8 cellular contexts compared by ENCODE assay signal in the genomic region with DNA sequence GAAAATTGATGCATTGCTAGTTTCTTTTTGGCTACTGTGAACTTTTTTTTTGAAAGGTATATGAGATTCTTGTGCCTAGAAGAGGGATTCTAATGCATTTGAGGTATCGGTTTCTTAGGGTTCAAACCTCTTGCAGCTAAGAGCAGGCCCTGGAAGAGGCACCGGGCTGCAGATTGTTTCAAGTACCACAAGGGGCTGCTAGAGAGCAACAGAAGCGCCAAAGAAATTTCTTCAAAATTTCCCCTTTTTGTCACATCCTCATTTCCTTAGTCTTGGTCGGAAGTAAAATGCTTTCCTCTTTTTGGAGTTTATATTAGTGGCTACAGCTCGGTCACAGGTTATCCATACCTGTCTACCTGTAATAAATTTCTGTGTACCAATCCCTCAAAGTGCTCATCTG.
A peak's percentile ranks its signal among the peaks of the same experiment; 100 is the strongest.
DNase-seq lines count a peak whose midpoint lies in the region; ATAC-seq and TF ChIP-seq lines count a peak whose summit lies in the region.

No MANE protein-coding gene starts in this region.

- 44% methylated on average over 5 of the region's 5 CpGs for WGBS in SK-N-SH (ENCODE audit: low lambda C conversion rate)

- H3K27me3 Mint-ChIP-seq in activated naive CD4-positive, alpha-beta T cell treated with anti-CD3 and anti-CD28 coated beads, Interleukin-2, amount 10 ng/mL, durations not matched to agents 7 days and 5 days: no peaks in the 10 kb centered on the region

- H3K27me3 ChIP-seq in SK-N-SH (ENCODE audit: insufficient read depth): no peaks in the 10 kb centered on the region; the same call in 1 of the 2 replicates

- no peak overlapping the region for H3K27ac ChIP-seq in SK-N-SH (ENCODE audit: low read depth in 2 of 2, low read length in 1 of 2)

- peak; percentile 30 for DNase-seq in activated naive CD4-positive, alpha-beta T cell treated with anti-CD3 and anti-CD28 coated beads, Interleukin-2, amount 10 ng/mL, durations not matched to agents 7 days and 5 days
- no peak for DNase-seq in activated naive CD4-positive, alpha-beta T cell (lab: John Stamatoyannopoulos, UW)
- DNase-seq in SK-N-SH: peak; percentile 45
- DNase-seq in fibroblast of pulmonary artery (ENCODE audit: low read depth): peak; percentile 74
- DNase-seq in retina: peak; percentile 69
- DNase-seq in activated CD4-positive, CD25-positive, alpha-beta regulatory T cell (lab: John Stamatoyannopoulos, UW): no peak

- no peaks in the 10 kb centered on the region for H3K9me3 Mint-ChIP-seq in activated naive CD4-positive, alpha-beta T cell treated with anti-CD3 and anti-CD28 coated beads, Interleukin-2, amount 10 ng/mL, durations not matched to agents 7 days and 5 days

- ATAC-seq in HG02973 (IDR thresholded peaks at IDR 0.05; ENCODE audit: unreplicated experiment) (peak; percentile 29), HG03095 (IDR thresholded peaks at IDR 0.05; ENCODE audit: unreplicated experiment) (no peak)

- POLR2A ChIA-PET in SK-N-SH (lab: Yijun Ruan, JAX): no interaction called here

- peaks cover 7% of the 10 kb centered on the region for H3K36me3 Mint-ChIP-seq in activated naive CD4-positive, alpha-beta T cell treated with anti-CD3 and anti-CD28 coated beads, Interleukin-2, amount 10 ng/mL, durations not matched to agents 7 days and 5 days

- H3F3A ChIP-seq in SK-N-SH (replicated peaks; ENCODE audit: insufficient read depth): no peaks in the 10 kb centered on the region

- peak; percentile 65 for TF ChIP-seq RAD21 in SK-N-SH (IDR thresholded peaks at IDR 0.05; ENCODE audit: low read length)

- H3K27ac Mint-ChIP-seq in activated naive CD4-positive, alpha-beta T cell treated with anti-CD3 and anti-CD28 coated beads, Interleukin-2, amount 10 ng/mL, durations not matched to agents 7 days and 5 days: no peak overlapping the region

- peak; percentile 78 for TF ChIP-seq CTCF in SK-N-SH (IDR thresholded peaks at IDR 0.05)
- TF ChIP-seq CTCF in fibroblast of pulmonary artery (IDR thresholded peaks at IDR 0.05; ENCODE audit: low read length, missing control alignments): peak; percentile 95

- H3K9me3 ChIP-seq in SK-N-SH: no peaks in the 10 kb centered on the region

- no peak overlapping the region for H3K4me2 ChIP-seq in SK-N-SH

- H2AFZ ChIP-seq in SK-N-SH (ENCODE audit: low read depth): no peak overlapping the region

- H3K4me3 ChIP-seq in SK-N-SH (ENCODE audit: low read depth in 2 of 2, low read length in 1 of 2): peak overlapping the region in 1 of 2 experiments; percentile 23; a peak in 1 of 4 replicates
- no peak overlapping the region for H3K4me3 ChIP-seq in fibroblast of pulmonary artery (replicated peaks; ENCODE audit: low read depth, low read length)

- peaks cover 37% of the 10 kb centered on the region for H3K4me1 Mint-ChIP-seq in activated naive CD4-positive, alpha-beta T cell treated with anti-CD3 and anti-CD28 coated beads, Interleukin-2, amount 10 ng/mL, durations not matched to agents 7 days and 5 days

- H3K4me1 ChIP-seq in SK-N-SH (ENCODE audit: control insufficient read depth in 1 of 2, insufficient read depth in 2 of 2, low read depth in 1 of 2, low read length in 1 of 2): peaks cover 0 to 2% of the 10 kb centered on the region in 2 experiments; a peak in 1 of 4 replicates

- H3K9ac ChIP-seq in SK-N-SH: no peak overlapping the region

- no peaks in the 10 kb centered on the region for H3K36me3 ChIP-seq in SK-N-SH (replicated peaks in 1 of 2; ENCODE audit: control insufficient read depth in 1 of 2, insufficient read depth in 2 of 2, low read length in 1 of 2)

- H3K9me2 ChIP-seq in SK-N-SH: no peaks in the 10 kb centered on the region

- H3K79me2 ChIP-seq in SK-N-SH (ENCODE audit: insufficient read depth): no peaks in the 10 kb centered on the region

- H4K20me1 ChIP-seq in SK-N-SH (ENCODE audit: insufficient read depth): no peaks in the 10 kb centered on the region

- H3K4me3 Mint-ChIP-seq in activated naive CD4-positive, alpha-beta T cell treated with anti-CD3 and anti-CD28 coated beads, Interleukin-2, amount 10 ng/mL, durations not matched to agents 7 days and 5 days: no peak overlapping the region

- CTCF ChIA-PET in activated naive CD4-positive, alpha-beta T cell treated with anti-CD3 and anti-CD28 coated beads, Interleukin-2, amount 10 ng/mL, durations not matched to agents 7 days and 5 days (lab: Charles Lee): interaction anchor here (0.7 to 1.3 kb wide), 8 partner anchors 15 to 642 kb away, joined by 3 to 9 read pairs (median 4); no protein-coding TSS in a partner anchor
- CTCF ChIA-PET in SK-N-SH (lab: Yijun Ruan, JAX): interaction anchor here (0.6 to 3.4 kb wide), 28 partner anchors 9 to 1943 kb away, joined by 3 to 24 read pairs (median 4); no protein-coding TSS in a partner anchor

- TF ChIP-seq EP300 in SK-N-SH (IDR thresholded peaks at IDR 0.05; ENCODE audit: borderline replicate concordance in 1 of 2, low read depth in 1 of 2, low read length in 1 of 2): no peak

TF ChIP-seq in SK-N-SH, 30 proteins besides CTCF, POLR2A, EP300 and RAD21:
- TF ChIP-seq FOSL2 (IDR thresholded peaks at IDR 0.05; ENCODE audit: borderline replicate concordance, low read depth): no peak
- no peak for TF ChIP-seq RCOR1 (IDR thresholded peaks at IDR 0.05; ENCODE audit: low read length)
- TF ChIP-seq FOXJ3 (CRISPR knock-in tag; IDR thresholded peaks at IDR 0.05): no peak
- no peak for TF ChIP-seq NFIC (IDR thresholded peaks at IDR 0.05; ENCODE audit: borderline replicate concordance)
- peak; percentile 29; the same call in 1 of the 2 replicates for TF ChIP-seq SMC3 (IDR thresholded peaks at IDR 0.05; ENCODE audit: low read depth, low read length)
- no peak for TF ChIP-seq GATA2 (CRISPR knock-in tag; IDR thresholded peaks at IDR 0.05)
- no peak for TF ChIP-seq NRF1 (IDR thresholded peaks at IDR 0.05; ENCODE audit: low read depth, low read length)

Comparison
In these comparisons a context has a peak if more than half of its experiments do, and no peak if none do; other contexts are left out.
1. DNase-seq: peak in activated naive CD4-positive, alpha-beta T cell treated with anti-CD3 and anti-CD28 coated beads, Interleukin-2, amount 10 ng/mL, durations not matched to agents 7 days and 5 days (single experiment), SK-N-SH (single experiment), fibroblast of pulmonary artery (single experiment) and retina (single experiment); none in activated naive CD4-positive, alpha-beta T cell (0 of 4) and activated CD4-positive, CD25-positive, alpha-beta regulatory T cell (0 of 4).